Comparison of ENCODE assay signal across 9 cellular contexts in genomic region chr6:152309648-152310047, GRCh38.
A peak's percentile ranks its signal among the peaks of the same experiment; 100 is the strongest.
DNase-seq lines count a peak whose midpoint lies in the region; ATAC-seq and TF ChIP-seq lines count a peak whose summit lies in the region.
"Had no signal": no experiment of that assay in that cellular context is flagged by ENCODE, and none has a peak within 500 bp of the region (broad histone marks: within the 10 kb centered on the region; RNA-seq: fewer than 3 reads in every experiment).

No MANE protein-coding gene starts in this region.

- H3K4me3 ChIP-seq in NB4 (ENCODE audit: low read depth, low read length): no peak overlapping the region
- H3K4me3 ChIP-seq: SK-N-MC had no signal

- TF ChIP-seq CTCF in NB4 (IDR thresholded peaks at IDR 0.05; ENCODE audit: low read depth, low read length): no peak

- peak; percentile 17 for DNase-seq in ELR (ENCODE audit: low read depth)
- DNase-seq in NB4 (ENCODE audit: low read depth): peak; percentile 6
- peak; percentile 66 to 79 for DNase-seq in activated T-cell treated with anti-CD3 and anti-CD28 coated beads, Interleukin-2, amount 50 U/mL, for 48 hours
- DNase-seq in stimulated activated CD4-positive, alpha-beta T cell treated with anti-CD3 and anti-CD28 coated beads, Interleukin-12 subunit alpha, Interleukin-12 subunit beta, amount 100 ng/mL, for 4 hours: peak; percentile 22
- no peak for DNase-seq in KG1 (lab: John Stamatoyannopoulos, UW)
- DNase-seq in cerebellum (ENCODE audit: low spot score): no peak
- DNase-seq in middle frontal gyrus (ENCODE audit: extremely low spot score, low spot score): no peak

- no peak for ATAC-seq in HG03039 (IDR thresholded peaks at IDR 0.05; ENCODE audit: unreplicated experiment)

- TF ChIP-seq POLR2A in NB4 (IDR thresholded peaks at IDR 0.05; ENCODE audit: extremely low read depth, insufficient read length): no peak

Comparison
In these comparisons a context has a peak if more than half of its experiments do, and no peak if none do; other contexts are left out.
1. DNase-seq: peak in ELR (single experiment), NB4 (single experiment), activated T-cell treated with anti-CD3 and anti-CD28 coated beads, Interleukin-2, amount 50 U/mL, for 48 hours (2 of 2) and stimulated activated CD4-positive, alpha-beta T cell treated with anti-CD3 and anti-CD28 coated beads, Interleukin-12 subunit alpha, Interleukin-12 subunit beta, amount 100 ng/mL, for 4 hours (single experiment); none in KG1 (single experiment), cerebellum (single experiment) and middle frontal gyrus (single experiment).